ENCODE assay signal across 13 cellular contexts in the genomic region with DNA sequence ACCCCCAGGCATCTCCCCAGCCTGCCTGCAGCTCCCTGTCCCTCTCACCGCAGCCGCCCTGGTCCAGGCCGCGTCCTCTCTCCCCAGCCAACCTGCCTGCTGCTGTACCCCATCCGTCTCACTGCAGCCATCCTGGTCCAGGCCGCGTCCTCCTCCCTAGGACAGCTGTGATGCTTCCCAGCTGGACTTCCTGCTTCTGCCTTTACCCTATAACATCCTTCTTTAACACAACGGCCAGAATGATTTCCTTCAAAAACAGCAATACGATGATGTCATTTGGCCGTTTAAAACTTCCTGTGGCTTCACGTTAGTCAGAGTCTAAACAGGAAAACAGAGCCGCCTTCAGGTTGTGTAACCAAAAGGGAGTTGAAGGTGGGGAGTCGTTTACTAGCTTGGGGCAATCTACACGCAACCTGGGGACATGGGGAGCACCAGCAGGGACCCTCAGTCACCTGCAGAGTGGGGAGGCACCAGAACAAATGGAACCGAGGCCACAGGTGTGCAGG. TPM values are rescaled to one million over a fixed set of nuclear protein-coding genes. Genes with fewer than 3 reads are reported as not detected.
DNase-seq lines count a peak whose midpoint lies in the region; ATAC-seq and TF ChIP-seq lines count a peak whose summit lies in the region.
"Had no signal": no experiment of that assay in that cellular context is flagged by ENCODE, and none has a peak within 500 bp of the region (broad histone marks: within the 10 kb centered on the region; RNA-seq: fewer than 3 reads in every experiment).

No MANE protein-coding gene starts in this region.

- peak overlapping the region; percentile 48 for H3K4me3 Mint-ChIP-seq in activated CD4-positive, alpha-beta T cell treated with anti-CD3 and anti-CD28 coated beads for 36 hours
- H3K4me3 Mint-ChIP-seq: IgD-negative memory B cell, neural crest cell, WTC11 had no signal

- intact Hi-C loops in activated CD4-positive, alpha-beta T cell treated with anti-CD3 and anti-CD28 coated beads for 36 hours (cut with DNase I, micrococcal nuclease), result no loop called here
- intact Hi-C loops in gastrocnemius medialis (cut with DNase I; ENCODE audit: low total_unique reads), result no loop called here

- H3K27me3 ChIP-seq in gastrocnemius medialis, result peaks cover 43 to 67% (median 63%) of the 10 kb centered on the region in 3 donors

- peaks cover 10% of the 10 kb centered on the region for H3K4me1 Mint-ChIP-seq in activated CD4-positive, alpha-beta T cell treated with anti-CD3 and anti-CD28 coated beads for 36 hours
- H3K4me1 Mint-ChIP-seq: neural crest cell, WTC11 had no signal

- TF ChIP-seq CTCF in gastrocnemius medialis (IDR thresholded peaks at IDR 0.05 in 4 of 5, conservative IDR thresholded peaks at IDR 0.05 in 1 of 5), result no peak

- H3K27ac ChIP-seq in gastrocnemius medialis, result no peak overlapping the region
- H3K27ac ChIP-seq: epithelial cell of prostate had no signal

- no peaks in the 10 kb centered on the region for H3K36me3 ChIP-seq in gastrocnemius medialis

- ATAC-seq in activated CD4-positive, alpha-beta T cell treated with anti-CD3 and anti-CD28 coated beads for 36 hours, result peak; percentile 75
- no peak for ATAC-seq in gastrocnemius medialis
- ATAC-seq in GM19452 (IDR thresholded peaks at IDR 0.05; ENCODE audit: unreplicated experiment), result no peak
- ATAC-seq: WTC11 had no signal

- no peaks in the 10 kb centered on the region for H3K4me1 ChIP-seq in gastrocnemius medialis

- H3K27me3 Mint-ChIP-seq in activated CD4-positive, alpha-beta T cell treated with anti-CD3 and anti-CD28 coated beads for 36 hours, result peaks cover 8% of the 10 kb centered on the region

- no peaks in the 10 kb centered on the region for H3K9me3 ChIP-seq in gastrocnemius medialis

- POLR2A ChIA-PET in activated CD4-positive, alpha-beta T cell treated with anti-CD3 and anti-CD28 coated beads for 36 hours (lab: Charles Lee), result no interaction called here

- CTCF ChIA-PET in activated CD4-positive, alpha-beta T cell treated with anti-CD3 and anti-CD28 coated beads for 36 hours (lab: Charles Lee), result interaction anchor here (0.7 to 2.3 kb wide), 5 partner anchors 9 to 124 kb away, joined by 3 to 12 read pairs (median 4); no protein-coding TSS in a partner anchor

- no peak for TF ChIP-seq POLR2A in gastrocnemius medialis (IDR thresholded peaks at IDR 0.05)

- H3K4me3 ChIP-seq in gastrocnemius medialis, result no peak overlapping the region

- H3K27ac Mint-ChIP-seq in activated CD4-positive, alpha-beta T cell treated with anti-CD3 and anti-CD28 coated beads for 36 hours, result peak overlapping the region; percentile 85
- H3K27ac Mint-ChIP-seq: IgD-negative memory B cell, WTC11 had no signal

- in situ Hi-C loops in gastrocnemius medialis (cut with MboI; ENCODE audit: low sequenced_read_pairs in 4 of 4), result no loop called here

- H3K9me3 Mint-ChIP-seq in activated CD4-positive, alpha-beta T cell treated with anti-CD3 and anti-CD28 coated beads for 36 hours (ENCODE audit: low read depth), result no peaks in the 10 kb centered on the region

- DNase-seq in activated CD4-positive, alpha-beta T cell treated with anti-CD3 and anti-CD28 coated beads for 36 hours, result peak; percentile 46
- DNase-seq in activated CD4-positive, alpha-beta T cell treated with anti-CD3 and anti-CD28 coated beads for 48 hours, result no peak
- DNase-seq in NCI-H226 (peak; percentile 93), amniotic epithelial cell (ENCODE audit: low read depth) (peak; percentile 81), non-pigmented ciliary epithelial cell (ENCODE audit: low read depth) (peak; percentile 60), ureter (ENCODE audit: low spot score) (no peak), gastrocnemius medialis (no peak)
- DNase-seq: ACHN had no signal

- H3K36me3 Mint-ChIP-seq in activated CD4-positive, alpha-beta T cell treated with anti-CD3 and anti-CD28 coated beads for 36 hours (ENCODE audit: low read depth), result no peaks in the 10 kb centered on the region

RNA-seq across cellular contexts. Expression of a gene that starts 32.2 kb away (rescaled TPM):
- 10 to 100 TPM; 21.6 to 25.2 TPM for total RNA-seq in activated CD4-positive, alpha-beta T cell treated with anti-CD3 and anti-CD28 coated beads for 36 hours
- total RNA-seq in ureter (16.6 TPM), gastrocnemius medialis (10 to 100 TPM; 12.0 to 17.9 (median 14.1) TPM)

RNA-seq across cellular contexts. Expression of a gene that starts 40.4 kb away (rescaled TPM):
- not detected for total RNA-seq in activated CD4-positive, alpha-beta T cell treated with anti-CD3 and anti-CD28 coated beads for 36 hours
- total RNA-seq in ureter (not detected), gastrocnemius medialis (not detected)
- total RNA-seq: WTC11 had no signal

Comparison
In these comparisons a context has a peak if more than half of its experiments do, and no peak if none do; other contexts are left out.
1. DNase-seq: peak in activated CD4-positive, alpha-beta T cell treated with anti-CD3 and anti-CD28 coated beads for 36 hours (single experiment), NCI-H226 (single experiment), amniotic epithelial cell (single experiment) and non-pigmented ciliary epithelial cell (single experiment); none in activated CD4-positive, alpha-beta T cell treated with anti-CD3 and anti-CD28 coated beads for 48 hours (single experiment), ureter (single experiment) and gastrocnemius medialis (0 of 2).